Comparison of ENCODE assay signal across 10 cellular contexts in genomic region chr13:97978661-97979450, GRCh38. TPM values are rescaled to one million over a fixed set of nuclear protein-coding genes. Genes with fewer than 3 reads are reported as not detected.
DNase-seq lines count a peak whose midpoint lies in the region; ATAC-seq, FAIRE-seq and TF ChIP-seq lines count a peak whose summit lies in the region.
"Had no signal": no experiment of that assay in that cellular context is flagged by ENCODE, and none has a peak within 500 bp of the region (broad histone marks: within the 10 kb centered on the region; RNA-seq: fewer than 3 reads in every experiment).

No MANE protein-coding gene starts in this region.

- peaks cover 7% of the 10 kb centered on the region for H4K20me1 ChIP-seq in endothelial cell of umbilical vein (replicated peaks; ENCODE audit: control insufficient read depth, extremely low read depth, insufficient read depth, low read length)

- H2AFZ ChIP-seq in endothelial cell of umbilical vein (ENCODE audit: low read depth, low read length), result no peak overlapping the region

- no peak for TF ChIP-seq POLR2A in endothelial cell of umbilical vein (IDR thresholded peaks at IDR 0.05; ENCODE audit: low read depth, low read length)

- H3K4me3 ChIP-seq in endothelial cell of umbilical vein (replicated peaks in 1 of 3; ENCODE audit: insufficient read depth in 1 of 3, low read depth in 1 of 3, low read length in 3 of 3) (peak overlapping the region in 2 of 3 experiments; percentile 88 to 91), skeletal muscle cell (ENCODE audit: low read depth, low read length) (peak overlapping the region; percentile 84)

- intact Hi-C loops in activated CD4-positive, alpha-beta memory T cell treated with anti-CD3 and anti-CD28 coated beads for 36 hours (cut with micrococcal nuclease), result loop anchor here (5.0 to 10.0 kb wide), 4 partner anchors 124 to 722 kb away; partner anchors contain the start of genes FARP1 and STK24
- intact Hi-C loops in endothelial cell of umbilical vein (cut with micrococcal nuclease) (loop anchor here (5.0 kb wide), 1 partner anchor 57 kb away; no protein-coding TSS in a partner anchor), posterior cingulate gyrus (cut with DNase I) (loop anchor here (5.0 kb wide), 2 partner anchors 163 to 598 kb away; partner anchors contain the start of genes FARP1 and STK24)

- no peaks in the 10 kb centered on the region for H3K9me1 ChIP-seq in endothelial cell of umbilical vein (replicated peaks; ENCODE audit: control insufficient read depth, extremely low read depth, insufficient read depth, low read length)

- no peaks in the 10 kb centered on the region for H3K9me3 ChIP-seq in endothelial cell of umbilical vein (replicated peaks; ENCODE audit: control insufficient read depth, insufficient read depth, low read length)

- peak; percentile 35 for FAIRE-seq in endothelial cell of umbilical vein (lab: Jason Lieb, UNC)
- FAIRE-seq: colon had no signal

- peaks cover 42% of the 10 kb centered on the region for H3K4me1 Mint-ChIP-seq in activated CD4-positive, alpha-beta memory T cell treated with anti-CD3 and anti-CD28 coated beads, Interleukin-2, amount 10 ng/mL, durations not matched to agents 7 days and 5 days
- H3K4me1 Mint-ChIP-seq in activated CD4-positive, alpha-beta memory T cell treated with anti-CD3 and anti-CD28 coated beads for 36 hours (ENCODE audit: low read depth), result peaks cover 46% of the 10 kb centered on the region

- H3K27ac Mint-ChIP-seq in activated CD4-positive, alpha-beta memory T cell treated with anti-CD3 and anti-CD28 coated beads, Interleukin-2, amount 10 ng/mL, durations not matched to agents 7 days and 5 days, result no peak overlapping the region
- no peak overlapping the region for H3K27ac Mint-ChIP-seq in activated CD4-positive, alpha-beta memory T cell treated with anti-CD3 and anti-CD28 coated beads for 36 hours

- CTCF ChIA-PET in activated CD4-positive, alpha-beta memory T cell treated with anti-CD3 and anti-CD28 coated beads, Interleukin-2, amount 10 ng/mL, durations not matched to agents 7 days and 5 days (lab: Charles Lee), result no interaction called here
- CTCF ChIA-PET in activated CD4-positive, alpha-beta memory T cell treated with anti-CD3 and anti-CD28 coated beads for 36 hours (lab: Charles Lee), result no interaction called here
- CTCF ChIA-PET in endothelial cell of umbilical vein (lab: Charles Lee) (interaction anchor here (1.3 to 2.3 kb wide), 2 partner anchors 123 to 124 kb away, joined by 4 to 15 read pairs; no protein-coding TSS in a partner anchor), RWPE1 (lab: Yijun Ruan, JAX) (interaction anchor here (0.7 kb wide), 1 partner anchor 43 kb away, joined by 3 read pairs; no protein-coding TSS in a partner anchor)

- peak overlapping the region; percentile 81 for H3K9ac ChIP-seq in endothelial cell of umbilical vein (replicated peaks; ENCODE audit: extremely low read depth, insufficient read depth, low read length)

- peaks cover 7% of the 10 kb centered on the region for H3K36me3 Mint-ChIP-seq in activated CD4-positive, alpha-beta memory T cell treated with anti-CD3 and anti-CD28 coated beads, Interleukin-2, amount 10 ng/mL, durations not matched to agents 7 days and 5 days (ENCODE audit: low read depth)
- peaks cover 11% of the 10 kb centered on the region for H3K36me3 Mint-ChIP-seq in activated CD4-positive, alpha-beta memory T cell treated with anti-CD3 and anti-CD28 coated beads for 36 hours

- POLR2A ChIA-PET in activated CD4-positive, alpha-beta memory T cell treated with anti-CD3 and anti-CD28 coated beads, Interleukin-2, amount 10 ng/mL, durations not matched to agents 7 days and 5 days (lab: Charles Lee), result no interaction called here
- POLR2A ChIA-PET in activated CD4-positive, alpha-beta memory T cell treated with anti-CD3 and anti-CD28 coated beads for 36 hours (lab: Charles Lee), result no interaction called here
- POLR2A ChIA-PET in endothelial cell of umbilical vein (lab: Charles Lee) (no interaction called here), RWPE1 (lab: Yijun Ruan, JAX; ENCODE audit: low non-redundant PET) (no interaction called here)

- H3K4me2 ChIP-seq in endothelial cell of umbilical vein (ENCODE audit: insufficient read depth, low read length), result peak overlapping the region; percentile 98

- H3K79me2 ChIP-seq in endothelial cell of umbilical vein (ENCODE audit: control insufficient read depth, insufficient read depth, low read length), result peaks cover 63% of the 10 kb centered on the region

- H3K4me1 ChIP-seq in endothelial cell of umbilical vein (ENCODE audit: control insufficient read depth, extremely low read depth, insufficient read depth, low read length), result peaks cover 33% of the 10 kb centered on the region

- no peaks in the 10 kb centered on the region for H3K27me3 Mint-ChIP-seq in activated CD4-positive, alpha-beta memory T cell treated with anti-CD3 and anti-CD28 coated beads, Interleukin-2, amount 10 ng/mL, durations not matched to agents 7 days and 5 days
- no peaks in the 10 kb centered on the region for H3K27me3 Mint-ChIP-seq in activated CD4-positive, alpha-beta memory T cell treated with anti-CD3 and anti-CD28 coated beads for 36 hours
- H3K27me3 Mint-ChIP-seq: IgD-negative memory B cell had no signal

- no peaks in the 10 kb centered on the region for H3K9me3 Mint-ChIP-seq in activated CD4-positive, alpha-beta memory T cell treated with anti-CD3 and anti-CD28 coated beads, Interleukin-2, amount 10 ng/mL, durations not matched to agents 7 days and 5 days
- no peaks in the 10 kb centered on the region for H3K9me3 Mint-ChIP-seq in activated CD4-positive, alpha-beta memory T cell treated with anti-CD3 and anti-CD28 coated beads for 36 hours
- H3K9me3 Mint-ChIP-seq: IgD-negative memory B cell had no signal

- no TSS peak for BruUV-seq in endothelial cell of umbilical vein (replicated peaks; lab: Mats Ljungman, UMichigan)

- H3K4me3 Mint-ChIP-seq in activated CD4-positive, alpha-beta memory T cell treated with anti-CD3 and anti-CD28 coated beads, Interleukin-2, amount 10 ng/mL, durations not matched to agents 7 days and 5 days, result peak overlapping the region; percentile 44
- H3K4me3 Mint-ChIP-seq in activated CD4-positive, alpha-beta memory T cell treated with anti-CD3 and anti-CD28 coated beads for 36 hours, result no peak overlapping the region

- TF ChIP-seq CTCF in endothelial cell of umbilical vein (IDR thresholded peaks at IDR 0.05; ENCODE audit: extremely low read depth in 1 of 2, insufficient read depth in 1 of 2, low read depth in 1 of 2, low read length in 2 of 2) (no peak), RWPE1 (conservative IDR thresholded peaks at IDR 0.05; ENCODE audit: low read depth) (no peak)

- ATAC-seq in HG02938 (IDR thresholded peaks at IDR 0.05; ENCODE audit: unreplicated experiment), result no peak

- no peaks in the 10 kb centered on the region for H3K27me3 ChIP-seq in endothelial cell of umbilical vein (ENCODE audit: control insufficient read depth in 2 of 2, insufficient read depth in 2 of 2, low read length in 2 of 2)

- no peaks in the 10 kb centered on the region for H3K36me3 ChIP-seq in endothelial cell of umbilical vein (ENCODE audit: control insufficient read depth in 2 of 2, extremely low read depth in 1 of 2, insufficient read depth in 2 of 2, low read length in 2 of 2)

- dilution Hi-C loops in endothelial cell of umbilical vein (cut with MboI; ENCODE audit: extremely low pct_ligation_motif_present, low sequenced_read_pairs), result no loop called here

- DNase-seq in activated CD4-positive, alpha-beta memory T cell treated with anti-CD3 and anti-CD28 coated beads, Interleukin-2, amount 10 ng/mL, durations not matched to agents 7 days and 5 days, result no peak
- DNase-seq in activated CD4-positive, alpha-beta memory T cell treated with anti-CD3 and anti-CD28 coated beads for 36 hours, result no peak
- DNase-seq in NCI-H69 (lab: John Stamatoyannopoulos, UW) (peak; percentile 54), endothelial cell of umbilical vein (ENCODE audit: low read depth, low spot score) (peak; percentile 75), skeletal muscle cell (ENCODE audit: low read depth) (no peak), RWPE1 (ENCODE audit: low spot score) (no peak), posterior cingulate gyrus (no peak)

- H3K27ac ChIP-seq in endothelial cell of umbilical vein (ENCODE audit: insufficient read depth, low read depth, low read length) (peak overlapping the region; percentile 28), RWPE1 (no peak overlapping the region)

TF ChIP-seq in endothelial cell of umbilical vein, 7 proteins besides CTCF, POLR2A, EP300 and RAD21:
- TF ChIP-seq MYC (IDR thresholded peaks at IDR 0.05; ENCODE audit: low read depth, low read length), result no peak
- TF ChIP-seq GATA2 (IDR thresholded peaks at IDR 0.05; ENCODE audit: insufficient read depth, insufficient read length, low read depth, low read length), result no peak
- no peak for TF ChIP-seq MAX (IDR thresholded peaks at IDR 0.05; ENCODE audit: insufficient read depth, insufficient read length)
- TF ChIP-seq EZH2 (IDR thresholded peaks at IDR 0.05; ENCODE audit: borderline replicate concordance, low read depth, low read length, severe bottlenecking), result no peak
- no peak for TF ChIP-seq FOS (IDR thresholded peaks at IDR 0.05; ENCODE audit: borderline replicate concordance, insufficient read depth, low read length)
- TF ChIP-seq POLR2AphosphoS5 (IDR thresholded peaks at IDR 0.05; ENCODE audit: insufficient read depth, low read depth, low read length), result no peak
- TF ChIP-seq JUN (IDR thresholded peaks at IDR 0.05; ENCODE audit: borderline replicate concordance, insufficient read depth, insufficient read length, low read depth), result no peak

RNA-seq across cellular contexts. Expression of gene IPO5, which starts 25.4 kb away (rescaled TPM):
- total RNA-seq in activated CD4-positive, alpha-beta memory T cell treated with anti-CD3 and anti-CD28 coated beads, Interleukin-2, amount 10 ng/mL, durations not matched to agents 7 days and 5 days, result 10 to 100 TPM; 83.9 to 85.6 TPM
- total RNA-seq in activated CD4-positive, alpha-beta memory T cell treated with anti-CD3 and anti-CD28 coated beads for 36 hours, result 100 to 1,000 TPM; 201 to 214 TPM
- total RNA-seq in endothelial cell of umbilical vein, result 159 and 183 TPM in 2 replicates
- 39.9 and 50.4 TPM in 2 replicates for polyA plus RNA-seq in endothelial cell of umbilical vein
- polyA plus RNA-seq in endothelial cell of umbilical vein (2011; cell fraction: cytosol; rRNA removed), result 74.4 and 83.0 TPM in 2 replicates
- 91.5 and 115 TPM in 2 replicates for polyA plus RNA-seq in endothelial cell of umbilical vein (2011; cell fraction: nucleus; rRNA removed)
- 134 and 154 TPM in 2 replicates for polyA plus RNA-seq in endothelial cell of umbilical vein (2012)
- polyA minus RNA-seq in endothelial cell of umbilical vein, result 137 and 142 TPM in 2 replicates
- 215 TPM for polyA minus RNA-seq in endothelial cell of umbilical vein (2011; cell fraction: cytosol; rRNA and poly(A)+ RNA removed)
- 68.0 and 111 TPM in 2 replicates for polyA minus RNA-seq in endothelial cell of umbilical vein (2011; cell fraction: nucleus; rRNA and poly(A)+ RNA removed)

Comparison
In these comparisons a context has a peak if more than half of its experiments do, and no peak if none do; other contexts are left out.
1. DNase-seq: peak in NCI-H69 (single experiment) and endothelial cell of umbilical vein (single experiment); none in activated CD4-positive, alpha-beta memory T cell treated with anti-CD3 and anti-CD28 coated beads, Interleukin-2, amount 10 ng/mL, durations not matched to agents 7 days and 5 days (single experiment), activated CD4-positive, alpha-beta memory T cell treated with anti-CD3 and anti-CD28 coated beads for 36 hours (single experiment), skeletal muscle cell (single experiment), RWPE1 (single experiment) and posterior cingulate gyrus (0 of 10).
2. CTCF ChIA-PET loops: an anchor here in endothelial cell of umbilical vein (1.3 to 2.3 kb wide) and RWPE1 (0.7 kb wide); none called in activated CD4-positive, alpha-beta memory T cell treated with anti-CD3 and anti-CD28 coated beads, Interleukin-2, amount 10 ng/mL, durations not matched to agents 7 days and 5 days and activated CD4-positive, alpha-beta memory T cell treated with anti-CD3 and anti-CD28 coated beads for 36 hours.